In genomic region chr20:32678948-32679347, GRCh38 we compare ENCODE assay signal across 14 cellular contexts. TPM values are rescaled to one million over a fixed set of nuclear protein-coding genes. Genes with fewer than 3 reads are reported as not detected.
DNase-seq lines count a peak whose midpoint lies in the region; ATAC-seq and TF ChIP-seq lines count a peak whose summit lies in the region.
"Had no signal": no experiment of that assay in that cellular context is flagged by ENCODE, and none has a peak within 500 bp of the region (broad histone marks: within the 10 kb centered on the region; RNA-seq: fewer than 3 reads in every experiment).

No MANE protein-coding gene starts in this region.

- H3K27ac ChIP-seq in IMR-90 (ENCODE audit: insufficient read depth, low read length), result no peak overlapping the region
- no peak overlapping the region for H3K27ac ChIP-seq in breast epithelium
- no peak overlapping the region for H3K27ac ChIP-seq in ovary
- no peak overlapping the region for H3K27ac ChIP-seq in OCI-LY7 (ENCODE audit: low read depth, low read length, poor library complexity, severe bottlenecking)
- no peak overlapping the region for H3K27ac ChIP-seq in smooth muscle cell (ENCODE audit: low read depth)
- H3K27ac ChIP-seq: lower lobe of right lung, pancreas had no signal

- WGBS in IMR-90 (ENCODE audit: extremely low coverage in 2 of 2, insufficient read length in 1 of 2), 2 experiments, result 42% methylated on average over 2 of the region's 6 CpGs; no CpG with 5 or more reads in 1 of the 2 experiments
- WGBS in ovary, 3 donors, result 65 to 78% (median 72%) methylated on average over 6 of the region's 6 CpGs
- WGBS in smooth muscle cell (ENCODE audit: low lambda C conversion rate), result 86% methylated on average over 6 of the region's 6 CpGs

- POLR2A ChIA-PET in IMR-90 (lab: Charles Lee; ENCODE audit: unreplicated experiment), result no interaction called here
- POLR2A ChIA-PET in OCI-LY7 (lab: Charles Lee), result no interaction called here

- DNase-seq in AG08396 (ENCODE audit: low spot score) (peak; percentile 35), IMR-90 (peak; percentile 17), breast epithelium (ENCODE audit: low spot score in 2 of 2) (peak; percentile 55 to 69), left lobe of liver (ENCODE audit: low spot score) (peak; percentile 94), ovary (no peak), OCI-LY7 (ENCODE audit: low spot score) (no peak), smooth muscle cell (lab: John Stamatoyannopoulos, UW; ENCODE audit: unreplicated experiment) (no peak)
- DNase-seq: activated CD4-positive, alpha-beta T cell treated with anti-CD3 and anti-CD28 coated beads for 4 hours; EL; lower lobe of right lung had no signal

- no peak overlapping the region for H3K23ac ChIP-seq in IMR-90 (ENCODE audit: low read depth, low read length)

- H2AK5ac ChIP-seq in IMR-90 (ENCODE audit: low read depth, low read length), result no peak overlapping the region

- H3K9ac ChIP-seq in IMR-90 (ENCODE audit: low read depth, low read length) (no peak overlapping the region), smooth muscle cell (ENCODE audit: low read depth) (no peak overlapping the region)

- H3F3A ChIP-seq in smooth muscle cell (ENCODE audit: low read depth), result peaks cover 15% of the 10 kb centered on the region

- H3K9me2 ChIP-seq in OCI-LY7 (ENCODE audit: insufficient read depth, low read length), result no peaks in the 10 kb centered on the region

- no peaks in the 10 kb centered on the region for H3K9me3 ChIP-seq in IMR-90 (ENCODE audit: control insufficient read depth, insufficient read depth, low read length)
- H3K9me3 ChIP-seq in breast epithelium, result no peaks in the 10 kb centered on the region
- H3K9me3 ChIP-seq in ovary, result no peaks in the 10 kb centered on the region
- no peaks in the 10 kb centered on the region for H3K9me3 ChIP-seq in OCI-LY7 (ENCODE audit: low read length)
- H3K9me3 ChIP-seq in smooth muscle cell (replicated peaks; ENCODE audit: low read depth), result no peaks in the 10 kb centered on the region
- H3K9me3 ChIP-seq: HAP-1, lower lobe of right lung, pancreas had no signal

- TF ChIP-seq CTCF in IMR-90 (conservative IDR thresholded peaks at IDR 0.05; ENCODE audit: low read depth, low read length) (no peak), breast epithelium (IDR thresholded peaks at IDR 0.05) (no peak), ovary (IDR thresholded peaks at IDR 0.05) (no peak), OCI-LY7 (conservative IDR thresholded peaks at IDR 0.05; ENCODE audit: low read length) (no peak), smooth muscle cell (IDR thresholded peaks at IDR 0.05; ENCODE audit: borderline replicate concordance, insufficient read depth, poor library complexity, severe bottlenecking) (no peak)

- TF ChIP-seq POLR2A in IMR-90 (IDR thresholded peaks at IDR 0.05; ENCODE audit: low read depth, low read length) (no peak), breast epithelium (IDR thresholded peaks at IDR 0.05) (no peak), ovary (IDR thresholded peaks at IDR 0.05) (no peak)

- no peak for ATAC-seq in IMR-90 (ENCODE audit: low read depth)
- ATAC-seq in left lobe of liver, result peak; percentile 92
- no peak for ATAC-seq in HG03175 (IDR thresholded peaks at IDR 0.05; ENCODE audit: unreplicated experiment)
- ATAC-seq: lower lobe of right lung; stimulated activated effector memory CD8-positive, alpha-beta T cell treated with anti-CD3 and anti-CD28 coated beads, Interleukin-12 subunit alpha, Interleukin-12 subunit beta, amount 100 ng/mL, for 72 hours had no signal

- H3K27me3 ChIP-seq in IMR-90 (ENCODE audit: control insufficient read depth, insufficient read depth, low read length), result no peaks in the 10 kb centered on the region
- H3K27me3 ChIP-seq in breast epithelium, result no peaks in the 10 kb centered on the region
- no peaks in the 10 kb centered on the region for H3K27me3 ChIP-seq in ovary
- no peaks in the 10 kb centered on the region for H3K27me3 ChIP-seq in smooth muscle cell (ENCODE audit: low read depth)
- H3K27me3 ChIP-seq: pancreas had no signal

- no peaks in the 10 kb centered on the region for H3K36me3 ChIP-seq in IMR-90 (ENCODE audit: control insufficient read depth, insufficient read depth, low read length)
- no peaks in the 10 kb centered on the region for H3K36me3 ChIP-seq in breast epithelium
- no peaks in the 10 kb centered on the region for H3K36me3 ChIP-seq in ovary
- no peaks in the 10 kb centered on the region for H3K36me3 ChIP-seq in OCI-LY7 (ENCODE audit: insufficient read depth, low read length)
- H3K36me3 ChIP-seq in smooth muscle cell (ENCODE audit: low read depth), result no peaks in the 10 kb centered on the region
- H3K36me3 ChIP-seq: HAP-1, lower lobe of right lung, pancreas had no signal

- no TSS peak for BruUV-seq in IMR-90 (replicated peaks; lab: Mats Ljungman, UMichigan)
- no TSS peak for BruUV-seq in OCI-LY7 (replicated peaks; lab: Mats Ljungman, UMichigan)

- TF ChIP-seq RAD21 in IMR-90 (IDR thresholded peaks at IDR 0.05; ENCODE audit: low read length), result no peak

- no peaks in the 10 kb centered on the region for H3K9me1 ChIP-seq in IMR-90 (ENCODE audit: insufficient read depth, low read length)

- H3K56ac ChIP-seq in IMR-90 (ENCODE audit: extremely low read depth, insufficient read depth, low read length), result no peak overlapping the region

- CTCF ChIA-PET in IMR-90 (lab: Yijun Ruan, JAX) (no interaction called here), OCI-LY7 (lab: Charles Lee; ENCODE audit: unreplicated experiment) (interaction anchor here (0.6 kb wide), 1 partner anchor 47 kb away, joined by 3 read pairs; no protein-coding TSS in a partner anchor)

- intact Hi-C loops in IMR-90 (cut with micrococcal nuclease), result loop anchor here (10.0 kb wide), 1 partner anchor 266 kb away; no protein-coding TSS in a partner anchor
- intact Hi-C loops in breast epithelium (cut with DNase I; ENCODE audit: low total_unique reads), result no loop called here
- intact Hi-C loops in ovary (cut with DNase I), result loop anchor here in 1 of 4 donors (10.0 kb wide), 1 partner anchor 96 kb away; no protein-coding TSS in a partner anchor
- intact Hi-C loops in OCI-LY7 (cut with micrococcal nuclease; ENCODE audit: unreplicated experiment), result no loop called here

- no peak overlapping the region for H4K91ac ChIP-seq in IMR-90 (ENCODE audit: insufficient read depth, low read depth, low read length)

- H2AFZ ChIP-seq in IMR-90 (replicated peaks; ENCODE audit: low read length, poor library complexity) (peak overlapping the region; percentile 43), OCI-LY7 (ENCODE audit: low read length) (no peak overlapping the region), smooth muscle cell (ENCODE audit: low read depth) (no peak overlapping the region)

- no peaks in the 10 kb centered on the region for H3K79me1 ChIP-seq in IMR-90 (ENCODE audit: low read depth in 1 of 2, low read length in 2 of 2)

- H2BK20ac ChIP-seq in IMR-90 (ENCODE audit: low read depth, low read length), result no peak overlapping the region

- no peak overlapping the region for H4K5ac ChIP-seq in IMR-90 (ENCODE audit: low read depth, low read length)

- no peak overlapping the region for H2BK120ac ChIP-seq in IMR-90 (ENCODE audit: low read depth, low read length)

- no peak overlapping the region for H2AK9ac ChIP-seq in IMR-90 (replicated peaks; ENCODE audit: low read depth, low read length, poor library complexity)

- no peak for TF ChIP-seq EP300 in ovary (IDR thresholded peaks at IDR 0.05)

- H3K4me2 ChIP-seq in IMR-90 (ENCODE audit: low read depth, low read length) (no peak overlapping the region), OCI-LY7 (ENCODE audit: low read length) (no peak overlapping the region), smooth muscle cell (no peak overlapping the region)

- no peaks in the 10 kb centered on the region; the same call in 1 of the 2 replicates for H3K4me1 ChIP-seq in IMR-90 (ENCODE audit: control insufficient read depth, insufficient read depth, low read length)
- H3K4me1 ChIP-seq in breast epithelium, result peaks cover 0 to 9% of the 10 kb centered on the region in 2 donors
- H3K4me1 ChIP-seq in ovary (ENCODE audit: insufficient read depth), result no peaks in the 10 kb centered on the region
- peaks cover 45% of the 10 kb centered on the region for H3K4me1 ChIP-seq in OCI-LY7 (ENCODE audit: insufficient read depth, low read length, poor library complexity, severe bottlenecking)
- peaks cover 18% of the 10 kb centered on the region for H3K4me1 ChIP-seq in smooth muscle cell (ENCODE audit: low read depth)
- H3K4me1 ChIP-seq: HAP-1, pancreas had no signal

- dilution Hi-C loops in IMR-90 (cut with HindIII; ENCODE audit: low sequenced_read_pairs, unreplicated experiment), result no loop called here

- H3K79me2 ChIP-seq in OCI-LY7 (ENCODE audit: insufficient read depth, low read depth, low read length) (no peaks in the 10 kb centered on the region), smooth muscle cell (ENCODE audit: low read depth) (no peaks in the 10 kb centered on the region)

- no peak overlapping the region for H3K4me3 ChIP-seq in IMR-90 (ENCODE audit: insufficient read depth, low read depth, low read length)
- no peak overlapping the region for H3K4me3 ChIP-seq in breast epithelium
- H3K4me3 ChIP-seq in ovary, result no peak overlapping the region
- no peak overlapping the region for H3K4me3 ChIP-seq in OCI-LY7 (ENCODE audit: low read depth, low read length, poor library complexity, severe bottlenecking)
- no peak overlapping the region for H3K4me3 ChIP-seq in smooth muscle cell
- H3K4me3 ChIP-seq: HAP-1, lower lobe of right lung, pancreas had no signal

- H2BK15ac ChIP-seq in IMR-90 (ENCODE audit: low read depth, low read length), result no peak overlapping the region

- no peak overlapping the region for H2BK5ac ChIP-seq in IMR-90 (ENCODE audit: low read depth, low read length, poor library complexity, severe bottlenecking)

- H4K20me1 ChIP-seq in IMR-90 (ENCODE audit: insufficient read depth, low read length) (no peaks in the 10 kb centered on the region; the same call in 1 of the 2 replicates), OCI-LY7 (ENCODE audit: insufficient read depth, low read length) (no peaks in the 10 kb centered on the region), smooth muscle cell (ENCODE audit: low read depth) (peaks cover 4% of the 10 kb centered on the region)

- H3K14ac ChIP-seq in IMR-90 (replicated peaks; ENCODE audit: low read depth, low read length), result no peak overlapping the region

- H4K8ac ChIP-seq in IMR-90 (ENCODE audit: low read depth in 2 of 2, low read length in 2 of 2), result no peak overlapping the region

- H3K4ac ChIP-seq in IMR-90 (ENCODE audit: low read depth, low read length), result no peak overlapping the region

- in situ Hi-C loops in IMR-90 (cut with MboI; ENCODE audit: low sequenced_read_pairs), result no loop called here

- H3K18ac ChIP-seq in IMR-90 (ENCODE audit: low read depth, low read length), result no peak overlapping the region

RNA-seq across cellular contexts. Expression of gene C20orf203, which starts 5.2 kb away (rescaled TPM):
- total RNA-seq in IMR-90 (2012; rRNA removed) (not detected in 2 replicates), breast epithelium (under 1 TPM; under 0.01 to 0.32 (median 0.15) TPM), left lobe of liver (not detected), ovary (1 to 10 TPM in 1 of 7 donors, under 1 TPM in 5, not detected in 1; 0.11 to 1.1 (median 0.55) TPM), OCI-LY7 (2022) (1.3 and 1.4 TPM in 2 replicates), smooth muscle cell (0.13 TPM in 1 of 2 replicates, not detected in the other)
- polyA plus RNA-seq in IMR-90 (2012; rRNA removed) (0.10 TPM in 1 of 2 replicates, not detected in the other), ovary (under 1 TPM; 0.08 to 0.28 TPM), smooth muscle cell (not detected in 2 replicates)
- polyA plus RNA-seq in IMR-90 (2012; cell fraction: cytosol; rRNA removed), result not detected in 2 replicates
- polyA plus RNA-seq in IMR-90 (2012; cell fraction: nucleus; rRNA removed; ENCODE audit: low replicate concordance), result 0.05 and 0.06 TPM in 2 replicates
- total RNA-seq in OCI-LY7 (2014; rRNA removed; shearing (Covaris generic)), result 0.47 and 0.70 TPM in 2 replicates
- total RNA-seq: lower lobe of right lung had no signal

Comparison
In these comparisons a context has a peak if more than half of its experiments do, and no peak if none do; other contexts are left out.
1. DNase-seq: peak in AG08396 (single experiment), IMR-90 (single experiment), breast epithelium (2 of 2) and left lobe of liver (single experiment); none in ovary (0 of 5), OCI-LY7 (single experiment) and smooth muscle cell (single experiment).